In genomic region chr6:104995989-104996617, GRCh38 we compare ENCODE assay signal across 10 cellular contexts. TPM values are rescaled to one million over a fixed set of nuclear protein-coding genes. Genes with fewer than 3 reads are reported as not detected.
DNase-seq lines count a peak whose midpoint lies in the region; ATAC-seq and TF ChIP-seq lines count a peak whose summit lies in the region.
"Had no signal": no experiment of that assay in that cellular context is flagged by ENCODE, and none has a peak within 500 bp of the region (broad histone marks: within the 10 kb centered on the region; RNA-seq: fewer than 3 reads in every experiment).

No MANE protein-coding gene starts in this region.

- TF ChIP-seq CTCF in GM12865 (IDR thresholded peaks at IDR 0.05; ENCODE audit: insufficient read depth, low read depth, low read length, missing control alignments): no peak
- no peak for TF ChIP-seq CTCF in RWPE1 (conservative IDR thresholded peaks at IDR 0.05; ENCODE audit: low read depth)
- TF ChIP-seq CTCF in fibroblast of mammary gland (conservative IDR thresholded peaks at IDR 0.05; ENCODE audit: control insufficient read depth, insufficient read depth, low read depth, low read length): peak; percentile 20

- ATAC-seq in sciatic nerve: peak; percentile 77
- no peak for ATAC-seq in GM21381 (IDR thresholded peaks at IDR 0.05; ENCODE audit: unreplicated experiment)

- CTCF ChIA-PET in RWPE1 (lab: Yijun Ruan, JAX): no interaction called here
- CTCF ChIA-PET in activated naive CD4-positive, alpha-beta T cell treated with anti-CD3 and anti-CD28 coated beads, Interleukin-2, amount 10 ng/mL, durations not matched to agents 7 days and 5 days (lab: Charles Lee): no interaction called here

- H3K27me3 Mint-ChIP-seq in activated naive CD4-positive, alpha-beta T cell treated with anti-CD3 and anti-CD28 coated beads, Interleukin-2, amount 10 ng/mL, durations not matched to agents 7 days and 5 days: no peaks in the 10 kb centered on the region

- H3K4me3 ChIP-seq in GM12865 (ENCODE audit: low read depth, low read length): no peak overlapping the region
- no peak overlapping the region for H3K4me3 ChIP-seq in fibroblast of mammary gland (ENCODE audit: control insufficient read depth, low read depth, low read length)
- H3K4me3 ChIP-seq: adrenal gland had no signal

- H3K4me3 Mint-ChIP-seq in activated naive CD4-positive, alpha-beta T cell treated with anti-CD3 and anti-CD28 coated beads, Interleukin-2, amount 10 ng/mL, durations not matched to agents 7 days and 5 days: no peak overlapping the region

- H3K9me3 Mint-ChIP-seq in activated naive CD4-positive, alpha-beta T cell treated with anti-CD3 and anti-CD28 coated beads, Interleukin-2, amount 10 ng/mL, durations not matched to agents 7 days and 5 days: no peaks in the 10 kb centered on the region

- H3K27ac ChIP-seq in RWPE1: no peak overlapping the region
- H3K27ac ChIP-seq: adrenal gland had no signal

- no peak overlapping the region for H3K27ac Mint-ChIP-seq in activated naive CD4-positive, alpha-beta T cell treated with anti-CD3 and anti-CD28 coated beads, Interleukin-2, amount 10 ng/mL, durations not matched to agents 7 days and 5 days

- H3K36me3 Mint-ChIP-seq in activated naive CD4-positive, alpha-beta T cell treated with anti-CD3 and anti-CD28 coated beads, Interleukin-2, amount 10 ng/mL, durations not matched to agents 7 days and 5 days: no peaks in the 10 kb centered on the region

- no peaks in the 10 kb centered on the region for H3K4me1 Mint-ChIP-seq in activated naive CD4-positive, alpha-beta T cell treated with anti-CD3 and anti-CD28 coated beads, Interleukin-2, amount 10 ng/mL, durations not matched to agents 7 days and 5 days

- intact Hi-C loops in sciatic nerve (cut with DNase I): no loop called here

- POLR2A ChIA-PET in RWPE1 (lab: Yijun Ruan, JAX; ENCODE audit: low non-redundant PET): no interaction called here

- DNase-seq in GM12865 (ENCODE audit: low read depth) (peak; percentile 13), RWPE1 (ENCODE audit: low spot score) (peak; percentile 4), fibroblast of mammary gland (ENCODE audit: low read depth) (peak; percentile 37), sciatic nerve (ENCODE audit: low spot score) (no peak), NCI-H1930 (lab: John Stamatoyannopoulos, UW) (no peak)
- DNase-seq in activated naive CD4-positive, alpha-beta T cell treated with Interleukin-2 at 50 U/mL for 16 hours: no peak
- no peak for DNase-seq in activated naive CD4-positive, alpha-beta T cell treated with anti-CD3 and anti-CD28 coated beads, Interleukin-2, amount 10 ng/mL, durations not matched to agents 7 days and 5 days
- DNase-seq: adrenal gland had no signal

RNA-seq across cellular contexts. Expression of gene LIN28B, which starts 39.2 kb away (rescaled TPM):
- total RNA-seq in sciatic nerve: not detected
- total RNA-seq: mononuclear cell had no signal

Comparison
In these comparisons a context has a peak if more than half of its experiments do, and no peak if none do; other contexts are left out.
1. DNase-seq: peak in GM12865 (single experiment), RWPE1 (single experiment) and fibroblast of mammary gland (single experiment); none in sciatic nerve (single experiment), activated naive CD4-positive, alpha-beta T cell treated with Interleukin-2 at 50 U/mL for 16 hours (single experiment), NCI-H1930 (0 of 2) and activated naive CD4-positive, alpha-beta T cell treated with anti-CD3 and anti-CD28 coated beads, Interleukin-2, amount 10 ng/mL, durations not matched to agents 7 days and 5 days (single experiment).